18 cellular contexts compared by ENCODE assay signal in the genomic region with DNA sequence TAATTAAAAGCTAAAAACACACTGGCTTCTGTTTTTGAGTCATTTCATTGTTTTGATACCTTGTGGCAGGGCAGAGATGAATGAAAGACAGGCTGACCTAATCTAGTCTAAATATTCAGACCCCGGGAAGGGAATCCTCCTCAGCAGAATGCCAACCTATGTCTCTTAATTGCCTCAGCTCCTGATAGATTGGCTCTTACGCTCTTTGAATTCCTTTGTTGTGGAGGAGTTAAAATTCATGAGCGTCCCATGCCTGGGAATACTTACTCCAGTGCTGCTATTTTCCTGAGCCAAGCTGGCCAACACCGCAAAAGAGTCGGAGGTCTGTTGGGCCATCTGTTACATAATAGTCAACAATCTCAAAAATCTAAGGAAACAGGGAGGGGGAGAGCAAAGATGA.
A peak's percentile ranks its signal among the peaks of the same experiment; 100 is the strongest.
DNase-seq lines count a peak whose midpoint lies in the region; ATAC-seq, FAIRE-seq and TF ChIP-seq lines count a peak whose summit lies in the region.
"Had no signal": no experiment of that assay in that cellular context is flagged by ENCODE, and none has a peak within 500 bp of the region (broad histone marks: within the 10 kb centered on the region; RNA-seq: fewer than 3 reads in every experiment).

No MANE protein-coding gene starts in this region.

- no peak for TF ChIP-seq EP300 in GM12878 (IDR thresholded peaks at IDR 0.05; ENCODE audit: borderline replicate concordance in 1 of 2, control insufficient read depth in 1 of 2, low read depth in 2 of 2, low read length in 2 of 2)

- 92% methylated on average over 5 of the region's 5 CpGs for WGBS in GM12878 (ENCODE audit: insufficient coverage, insufficient replicate concordance, low lambda C conversion rate, missing lambda C conversion rate)

- SMC1A ChIA-PET in GM12878 (lab: Charles Lee; ENCODE audit: uncharacterized antibody, unreplicated experiment) = interaction anchor here (0.7 to 5.0 kb wide), 13 partner anchors 10 to 42 kb away, joined by 3 to 19 read pairs (median 3); no protein-coding TSS in a partner anchor

- H3K27ac Mint-ChIP-seq in mesothelial cell of epicardium = peak overlapping the region; percentile 68
- H3K27ac Mint-ChIP-seq in progenitor cell of endocrine pancreas = no peak overlapping the region
- H3K27ac Mint-ChIP-seq: CD8-positive, alpha-beta T cell had no signal

- H3K36me3 ChIP-seq in GM12878 (ENCODE audit: control insufficient read depth in 2 of 2, insufficient read depth in 2 of 2, low read length in 1 of 2) = no peaks in the 10 kb centered on the region
- H3K36me3 ChIP-seq: BLaER1 had no signal

- no peak for TF ChIP-seq POLR2A in GM12878 (IDR thresholded peaks at IDR 0.05; ENCODE audit: low read depth, low read length)

- H3K4me1 Mint-ChIP-seq in mesothelial cell of epicardium (peaks cover 20% of the 10 kb centered on the region), progenitor cell of endocrine pancreas (ENCODE audit: low read depth) (peaks cover 4% of the 10 kb centered on the region)

- in situ Hi-C loops in GM12878 (cut with MboI) = no loop called here

- intact Hi-C loops in GM12878 (cut with micrococcal nuclease; ENCODE audit: unreplicated experiment) = loop anchor here (5.0 kb wide), 1 partner anchor 42 kb away; no protein-coding TSS in a partner anchor

- H3K9me3 ChIP-seq in GM12878 (replicated peaks; ENCODE audit: control insufficient read depth, insufficient read depth, low read length) = peaks cover 2% of the 10 kb centered on the region; the same call in 1 of the 3 replicates

- no peak overlapping the region for H3K4me3 ChIP-seq in GM12878
- H3K4me3 ChIP-seq: BLaER1, K562 had no signal

- H3K4me2 ChIP-seq in GM12878 (ENCODE audit: control insufficient read depth, insufficient read depth) = no peak overlapping the region
- H3K4me2 ChIP-seq: BLaER1 had no signal

- no peak overlapping the region for H3K4me3 Mint-ChIP-seq in mesothelial cell of epicardium
- H3K4me3 Mint-ChIP-seq in progenitor cell of endocrine pancreas (ENCODE audit: low read depth) = no peak overlapping the region
- H3K4me3 Mint-ChIP-seq: CD8-positive, alpha-beta T cell had no signal

- ATAC-seq in GM12878 = no peak
- no peak for ATAC-seq in HG02763 (IDR thresholded peaks at IDR 0.05; ENCODE audit: unreplicated experiment)
- no peak for ATAC-seq in HG02973 (IDR thresholded peaks at IDR 0.05; ENCODE audit: unreplicated experiment)
- no peak for ATAC-seq in GM18498 (IDR thresholded peaks at IDR 0.05; ENCODE audit: unreplicated experiment)
- ATAC-seq: CD8-positive, alpha-beta T cell; K562; SK-N-SH treated with all-trans-retinoic acid at 6 μM for 48 hours had no signal

- H2AFZ ChIP-seq in GM12878 (ENCODE audit: control insufficient read depth, low read depth, low read length) = peak overlapping the region; percentile 10; the same call in 1 of the 2 replicates

- H3K9me3 Mint-ChIP-seq in mesothelial cell of epicardium (peaks cover 8% of the 10 kb centered on the region), progenitor cell of endocrine pancreas (ENCODE audit: low read depth) (peaks cover 3% of the 10 kb centered on the region)

- H3K27me3 Mint-ChIP-seq in mesothelial cell of epicardium (ENCODE audit: low read depth) = no peaks in the 10 kb centered on the region
- peaks cover 23% of the 10 kb centered on the region for H3K27me3 Mint-ChIP-seq in progenitor cell of endocrine pancreas

- no peaks in the 10 kb centered on the region for H4K20me1 ChIP-seq in GM12878 (ENCODE audit: control insufficient read depth, insufficient read depth)
- H4K20me1 ChIP-seq: BLaER1 had no signal

- TF ChIP-seq CTCF in GM12878 (IDR thresholded peaks at IDR 0.05 in 2 of 3, conservative IDR thresholded peaks at IDR 0.05 in 1 of 3; ENCODE audit: control insufficient read depth in 2 of 3, extremely low read depth in 1 of 3, insufficient read depth in 1 of 3, low read depth in 3 of 3, low read length in 3 of 3) (no peak), mesothelial cell of epicardium (IDR thresholded peaks at IDR 0.05; ENCODE audit: unreplicated experiment) (no peak), progenitor cell of endocrine pancreas (IDR thresholded peaks at IDR 0.05; ENCODE audit: unreplicated experiment) (no peak)

- CTCF ChIA-PET in GM12878 (lab: Yijun Ruan, JAX) = interaction anchor here (0.8 to 1.5 kb wide), 6 partner anchors 16 to 322 kb away, joined by 3 to 4 read pairs (median 4); no protein-coding TSS in a partner anchor

- POLR2A ChIA-PET in GM12878 (lab: Charles Lee) = interaction anchor here (0.5 to 1.7 kb wide), 3 partner anchors 8 to 25 kb away, joined by 3 to 4 read pairs (median 4); no protein-coding TSS in a partner anchor

- no peak for FAIRE-seq in GM12878 (lab: Jason Lieb, UNC)
- FAIRE-seq: D721Med, K562 had no signal

- H3K79me2 ChIP-seq in GM12878 (ENCODE audit: control insufficient read depth, insufficient read depth, low read length) = no peaks in the 10 kb centered on the region

- no peaks in the 10 kb centered on the region for H3K36me3 Mint-ChIP-seq in mesothelial cell of epicardium
- H3K36me3 Mint-ChIP-seq in progenitor cell of endocrine pancreas (ENCODE audit: insufficient read depth) = no peaks in the 10 kb centered on the region
- H3K36me3 Mint-ChIP-seq: CD8-positive, alpha-beta T cell had no signal

- no peaks in the 10 kb centered on the region for H3K4me1 ChIP-seq in GM12878 (ENCODE audit: control insufficient read depth, insufficient read depth, low read length)
- H3K4me1 ChIP-seq: BLaER1 had no signal

- H3K9ac ChIP-seq in GM12878 (ENCODE audit: control insufficient read depth, insufficient read depth, low read length) = no peak overlapping the region
- H3K9ac ChIP-seq: BLaER1 had no signal

- BruUV-seq in GM12878 (replicated peaks; lab: Mats Ljungman, UMichigan) = no TSS peak

- no peak overlapping the region for H3K27ac ChIP-seq in GM12878 (ENCODE audit: control insufficient read depth, insufficient read depth)
- H3K27ac ChIP-seq: BLaER1 had no signal

- RAD21 ChIA-PET in GM12878 (lab: Charles Lee; ENCODE audit: unreplicated experiment) = interaction anchor here (1.0 to 1.6 kb wide), 2 partner anchors 33 to 148 kb away, joined by 3 read pairs; no protein-coding TSS in a partner anchor

- TF ChIP-seq RAD21 in GM12878 (IDR thresholded peaks at IDR 0.05; ENCODE audit: insufficient read depth, low read depth, low read length) = no peak

- DNase-seq in Ammon's horn (ENCODE audit: low spot score) (peak; percentile 8), NCI-H524 treated with DMSO at 0.1 percent for 48 hours (lab: John Stamatoyannopoulos, UW) (peak; percentile 89), GM12878 (ENCODE audit: low read depth, low spot score) (no peak), mesothelial cell of epicardium (ENCODE audit: low spot score in 2 of 2, unreplicated experiment in 2 of 2) (no peak), progenitor cell of endocrine pancreas (ENCODE audit: low spot score, unreplicated experiment) (no peak)
- DNase-seq: 8988T; CD8-positive, alpha-beta T cell; H7; NCI-H1436; NCI-H2029; SHP77 had no signal

- H3K27me3 ChIP-seq in GM12878 (replicated peaks in 1 of 2; ENCODE audit: control insufficient read depth in 2 of 2, insufficient read depth in 2 of 2, low read length in 1 of 2) = no peaks in the 10 kb centered on the region
- H3K27me3 ChIP-seq: BLaER1 had no signal

TF ChIP-seq in GM12878, 131 proteins besides CTCF, POLR2A, EP300 and RAD21:
- TF ChIP-seq POLR2AphosphoS2 (IDR thresholded peaks at IDR 0.05; ENCODE audit: low read depth, low read length) (no peak), HDAC2 (IDR thresholded peaks at IDR 0.05) (no peak), RAD51 (IDR thresholded peaks at IDR 0.05) (no peak), JUNB (IDR thresholded peaks at IDR 0.05) (0 out of 2 replicates have a peak, but pooled peaks have one; percentile 5), PML (IDR thresholded peaks at IDR 0.05; ENCODE audit: low read length) (no peak)
- TF ChIP-seq, protein P1, sequence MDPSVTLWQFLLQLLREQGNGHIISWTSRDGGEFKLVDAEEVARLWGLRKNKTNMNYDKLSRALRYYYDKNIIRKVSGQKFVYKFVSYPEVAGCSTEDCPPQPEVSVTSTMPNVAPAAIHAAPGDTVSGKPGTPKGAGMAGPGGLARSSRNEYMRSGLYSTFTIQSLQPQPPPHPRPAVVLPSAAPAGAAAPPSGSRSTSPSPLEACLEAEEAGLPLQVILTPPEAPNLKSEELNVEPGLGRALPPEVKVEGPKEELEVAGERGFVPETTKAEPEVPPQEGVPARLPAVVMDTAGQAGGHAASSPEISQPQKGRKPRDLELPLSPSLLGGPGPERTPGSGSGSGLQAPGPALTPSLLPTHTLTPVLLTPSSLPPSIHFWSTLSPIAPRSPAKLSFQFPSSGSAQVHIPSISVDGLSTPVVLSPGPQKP (IDR thresholded peaks at IDR 0.05; ENCODE audit: low read depth, low read length) = no peak
- TF ChIP-seq, protein P2, sequence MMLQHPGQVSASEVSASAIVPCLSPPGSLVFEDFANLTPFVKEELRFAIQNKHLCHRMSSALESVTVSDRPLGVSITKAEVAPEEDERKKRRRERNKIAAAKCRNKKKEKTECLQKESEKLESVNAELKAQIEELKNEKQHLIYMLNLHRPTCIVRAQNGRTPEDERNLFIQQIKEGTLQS (IDR thresholded peaks at IDR 0.05; ENCODE audit: borderline replicate concordance, extremely low read depth, low read depth, low read length) = no peak
TF ChIP-seq in GM12878: peak in this region for 1.

Comparison
In these comparisons a context has a peak if more than half of its experiments do, and no peak if none do; other contexts are left out.
1. DNase-seq: peak in Ammon's horn (single experiment) and NCI-H524 treated with DMSO at 0.1 percent for 48 hours (single experiment); none in GM12878 (single experiment), mesothelial cell of epicardium (0 of 2) and progenitor cell of endocrine pancreas (single experiment).